In genomic region chr6:135493218-135493961, GRCh38 we compare ENCODE assay signal across 30 cellular contexts. TPM values are rescaled to one million over a fixed set of nuclear protein-coding genes. Genes with fewer than 3 reads are reported as not detected.
DNase-seq lines count a peak whose midpoint lies in the region.
"Had no signal": no experiment of that assay in that cellular context is flagged by ENCODE, and none has a peak within 500 bp of the region (broad histone marks: within the 10 kb centered on the region; RNA-seq: fewer than 3 reads in every experiment).

No MANE protein-coding gene starts in this region.

- no peak overlapping the region for H3K23ac ChIP-seq in trophoblast cell (ENCODE audit: low read length)

- H4K8ac ChIP-seq in trophoblast cell (ENCODE audit: low read depth, low read length) = no peak overlapping the region

- H2BK12ac ChIP-seq in trophoblast cell (ENCODE audit: low read length) = no peak overlapping the region

- no peak overlapping the region for H2AK5ac ChIP-seq in trophoblast cell (ENCODE audit: low read length)

- H3K27me3 Mint-ChIP-seq in activated T-helper 2 cell treated with anti-CD3 and anti-CD28 coated beads, Interferon-gamma antibody, Interleukin-2, Interleukin-4, amounts not matched to agents 10 μg/mL and 5 μg/mL and 100 μg/mL, durations not matched to agents 14 hours and 24 hours and 36 hours (ENCODE audit: low read depth) = no peaks in the 10 kb centered on the region
- H3K27me3 Mint-ChIP-seq: activated CD8-positive, alpha-beta T cell treated with anti-CD3 and anti-CD28 coated beads for 36 hours; effector memory CD8-positive, alpha-beta T cell had no signal

- H3K4me2 ChIP-seq in trophoblast cell (ENCODE audit: low read length) = no peak overlapping the region

- intact Hi-C loops in activated T-helper 2 cell treated with anti-CD3 and anti-CD28 coated beads, Interferon-gamma antibody, Interleukin-2, Interleukin-4, amounts not matched to agents 10 μg/mL and 5 μg/mL and 100 μg/mL, durations not matched to agents 14 hours and 24 hours and 36 hours (cut with micrococcal nuclease) = loop anchor here (10.0 kb wide), 1 partner anchor 761 kb away; the partner anchor contains the start of gene MTFR2

- H3K9ac ChIP-seq in trophoblast cell (ENCODE audit: low read length) = no peak overlapping the region

- no peaks in the 10 kb centered on the region for H3K4me1 ChIP-seq in trophoblast cell (ENCODE audit: control insufficient read depth in 1 of 2, insufficient read depth in 2 of 2, low read length in 2 of 2)
- H3K4me1 ChIP-seq: BE2C had no signal

- peaks cover 20% of the 10 kb centered on the region for H3K4me1 Mint-ChIP-seq in activated T-helper 2 cell treated with anti-CD3 and anti-CD28 coated beads, Interferon-gamma antibody, Interleukin-2, Interleukin-4, amounts not matched to agents 10 μg/mL and 5 μg/mL and 100 μg/mL, durations not matched to agents 14 hours and 24 hours and 36 hours (ENCODE audit: low read depth)

- no peaks in the 10 kb centered on the region for H3K9me3 Mint-ChIP-seq in activated T-helper 2 cell treated with anti-CD3 and anti-CD28 coated beads, Interferon-gamma antibody, Interleukin-2, Interleukin-4, amounts not matched to agents 10 μg/mL and 5 μg/mL and 100 μg/mL, durations not matched to agents 14 hours and 24 hours and 36 hours
- H3K9me3 Mint-ChIP-seq: activated CD8-positive, alpha-beta T cell treated with anti-CD3 and anti-CD28 coated beads for 36 hours; CD8-positive, alpha-beta T cell; effector memory CD8-positive, alpha-beta T cell; nephron progenitor cell had no signal

- H3K36me3 Mint-ChIP-seq in activated T-helper 2 cell treated with anti-CD3 and anti-CD28 coated beads, Interferon-gamma antibody, Interleukin-2, Interleukin-4, amounts not matched to agents 10 μg/mL and 5 μg/mL and 100 μg/mL, durations not matched to agents 14 hours and 24 hours and 36 hours (ENCODE audit: low read depth) = peaks cover 86% of the 10 kb centered on the region

- H3K27me3 ChIP-seq in trophoblast cell (ENCODE audit: insufficient read depth, low read length) = no peaks in the 10 kb centered on the region
- H3K27me3 ChIP-seq: BE2C, gastrocnemius medialis, pancreas, testis had no signal

- DNase-seq in ELR (ENCODE audit: low read depth) (peak; percentile 56), fibroblast of gingiva (ENCODE audit: low read depth) (peak; percentile 63), trophoblast cell (peak; percentile 17 to 33), cerebellum (ENCODE audit: low spot score) (no peak), NCI-H524 (lab: John Stamatoyannopoulos, UW) (no peak)
- no peak for DNase-seq in activated T-helper 2 cell treated with anti-CD3 and anti-CD28 coated beads, Interferon-gamma antibody, Interleukin-2, Interleukin-4, amounts not matched to agents 10 μg/mL and 5 μg/mL and 100 μg/mL, durations not matched to agents 14 hours and 24 hours and 36 hours (ENCODE audit: low spot score)
- no peak for DNase-seq in central memory CD4-positive, alpha-beta T cell
- DNase-seq: activated CD8-positive, alpha-beta memory T cell treated with anti-CD3 and anti-CD28 coated beads, Interleukin-2, amount 50 U/mL, for 48 hours; activated CD8-positive, alpha-beta T cell treated with anti-CD3 and anti-CD28 coated beads for 36 hours; activated naive CD4-positive, alpha-beta T cell treated with anti-CD3 and anti-CD28 coated beads, Interleukin-2, amount 50 U/mL, for 16 hours; amygdala; BE2C; CD8-positive, alpha-beta T cell; cortex of kidney; effector memory CD8-positive, alpha-beta T cell; gastrocnemius medialis; Kasumi-1; lower lobe of right lung; mucosa of descending colon; NCI-H146; NCI-H345; NCI-H774; nephron progenitor cell; pancreas; small intestine; stimulated activated naive CD4-positive, alpha-beta T cell; T-helper 9 cell; testis had no signal

- H3K9me3 ChIP-seq in trophoblast cell (ENCODE audit: insufficient read depth, low read depth, low read length) = no peaks in the 10 kb centered on the region
- H3K9me3 ChIP-seq: BE2C, gastrocnemius medialis, lower lobe of right lung, mucosa of descending colon, pancreas, testis had no signal

- peak overlapping the region; percentile 63 for H3K4me3 Mint-ChIP-seq in activated T-helper 2 cell treated with anti-CD3 and anti-CD28 coated beads, Interferon-gamma antibody, Interleukin-2, Interleukin-4, amounts not matched to agents 10 μg/mL and 5 μg/mL and 100 μg/mL, durations not matched to agents 14 hours and 24 hours and 36 hours (ENCODE audit: low read depth)
- H3K4me3 Mint-ChIP-seq: activated CD8-positive, alpha-beta T cell treated with anti-CD3 and anti-CD28 coated beads for 36 hours; CD8-positive, alpha-beta T cell; effector memory CD8-positive, alpha-beta T cell; nephron progenitor cell had no signal

- H3K36me3 ChIP-seq in trophoblast cell (ENCODE audit: control insufficient read depth in 1 of 2, insufficient read depth in 2 of 2, low read length in 2 of 2) = peaks cover 0 to 2% of the 10 kb centered on the region in 2 experiments

- H2BK5ac ChIP-seq in trophoblast cell (ENCODE audit: low read depth, low read length, poor library complexity) = no peak overlapping the region

- no peak overlapping the region for H2BK120ac ChIP-seq in trophoblast cell (ENCODE audit: insufficient read depth, low read length, poor library complexity)

- no peak overlapping the region for H3K18ac ChIP-seq in trophoblast cell (ENCODE audit: low read length)

- no peak overlapping the region for H4K12ac ChIP-seq in trophoblast cell (ENCODE audit: low read depth, low read length)

- no peak overlapping the region for H2AFZ ChIP-seq in trophoblast cell (ENCODE audit: insufficient read depth, low read length, poor library complexity)

- no peak overlapping the region for H3K4me3 ChIP-seq in trophoblast cell (ENCODE audit: low read depth, low read length)
- H3K4me3 ChIP-seq: gastrocnemius medialis, GM12878, lower lobe of right lung, mucosa of descending colon, pancreas, testis had no signal

- no peak overlapping the region for H3K14ac ChIP-seq in trophoblast cell (ENCODE audit: low read length)

- peaks cover 12% of the 10 kb centered on the region for H3K79me1 ChIP-seq in trophoblast cell (ENCODE audit: low read length)

- H3K27ac Mint-ChIP-seq in activated T-helper 2 cell treated with anti-CD3 and anti-CD28 coated beads, Interferon-gamma antibody, Interleukin-2, Interleukin-4, amounts not matched to agents 10 μg/mL and 5 μg/mL and 100 μg/mL, durations not matched to agents 14 hours and 24 hours and 36 hours = no peak overlapping the region
- H3K27ac Mint-ChIP-seq: activated CD8-positive, alpha-beta T cell treated with anti-CD3 and anti-CD28 coated beads for 36 hours; CD8-positive, alpha-beta T cell; effector memory CD8-positive, alpha-beta T cell; nephron progenitor cell had no signal

- no peak overlapping the region for H3K27ac ChIP-seq in trophoblast cell (ENCODE audit: low read depth, low read length)
- H3K27ac ChIP-seq: HL-60, lower lobe of right lung, pancreas, testis had no signal

- H4K91ac ChIP-seq in trophoblast cell (ENCODE audit: low read depth, low read length) = no peak overlapping the region

- peaks cover 2% of the 10 kb centered on the region for H3K79me2 ChIP-seq in trophoblast cell (ENCODE audit: control insufficient read depth, insufficient read depth, low read length, poor library complexity)

- H3K4ac ChIP-seq in trophoblast cell (ENCODE audit: low read depth, low read length) = no peak overlapping the region

- no CpG with 5 or more reads among the region's 10 CpGs for WGBS in trophoblast cell (ENCODE audit: extremely low coverage, insufficient coverage, insufficient read length)

RNA-seq across cellular contexts. Expression of gene AHI1, which starts 4.2 kb away (rescaled TPM):
- total RNA-seq in activated T-helper 2 cell treated with anti-CD3 and anti-CD28 coated beads, Interferon-gamma antibody, Interleukin-2, Interleukin-4, amounts not matched to agents 10 μg/mL and 5 μg/mL and 100 μg/mL, durations not matched to agents 14 hours and 24 hours and 36 hours = 201 and 203 TPM in 2 replicates
- polyA plus RNA-seq in trophoblast cell (2013) = 8.6 and 8.7 TPM in 2 replicates
- 54.0 TPM for total RNA-seq in cerebellum

Comparison
In these comparisons a context has a peak if more than half of its experiments do, and no peak if none do; other contexts are left out.
1. DNase-seq: peak in ELR (single experiment), fibroblast of gingiva (single experiment) and trophoblast cell (2 of 2); none in activated T-helper 2 cell treated with anti-CD3 and anti-CD28 coated beads, Interferon-gamma antibody, Interleukin-2, Interleukin-4, amounts not matched to agents 10 μg/mL and 5 μg/mL and 100 μg/mL, durations not matched to agents 14 hours and 24 hours and 36 hours (single experiment), cerebellum (single experiment), NCI-H524 (0 of 2) and central memory CD4-positive, alpha-beta T cell (single experiment).